Comparison of ENCODE assay signal across 9 cellular contexts in the genomic region with DNA sequence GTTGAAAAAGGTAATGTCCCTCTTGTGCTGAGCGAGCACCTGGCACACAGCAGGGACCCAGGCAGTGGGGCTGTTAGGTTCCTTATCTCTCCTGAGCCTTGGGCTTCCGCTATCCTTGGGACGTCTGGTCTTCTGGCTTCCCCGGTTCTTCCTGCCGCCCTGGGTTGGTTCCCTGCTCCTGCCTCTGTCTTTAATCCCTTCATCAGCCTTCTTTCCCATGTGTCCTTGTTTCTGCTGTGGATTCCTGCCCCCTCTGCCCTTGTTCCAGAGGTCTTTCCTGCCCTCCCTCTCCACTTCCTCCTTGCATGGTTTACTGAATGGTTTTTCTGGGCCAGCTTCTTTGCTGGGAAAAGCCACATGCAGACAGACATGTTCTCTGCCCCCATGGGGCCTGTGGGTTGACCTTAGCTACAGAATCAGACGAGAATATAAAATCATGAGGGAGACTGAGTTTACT. TPM values are rescaled to one million over a fixed set of nuclear protein-coding genes. Genes with fewer than 3 reads are reported as not detected.
DNase-seq lines count a peak whose midpoint lies in the region; ATAC-seq and TF ChIP-seq lines count a peak whose summit lies in the region.
"Had no signal": no experiment of that assay in that cellular context is flagged by ENCODE, and none has a peak within 500 bp of the region (broad histone marks: within the 10 kb centered on the region; RNA-seq: fewer than 3 reads in every experiment).

No MANE protein-coding gene starts in this region.

- DNase-seq in CD1c-positive myeloid dendritic cell (ENCODE audit: extremely low spot score) (peak; percentile 19), mammary epithelial cell (no peak), OCI-M1 (lab: John Stamatoyannopoulos, UW) (no peak), NCI-H524 (lab: John Stamatoyannopoulos, UW) (no peak)
- DNase-seq in naive thymus-derived CD8-positive, alpha-beta T cell, result no peak

- dilution Hi-C loops in mammary epithelial cell (cut with HindIII; ENCODE audit: low sequenced_read_pairs), result no loop called here

- H3K4me1 ChIP-seq in HUES6 (ENCODE audit: control insufficient read depth, insufficient read depth, low read length), result peaks cover 21% of the 10 kb centered on the region; the same call in 1 of the 2 replicates
- peaks cover 31% of the 10 kb centered on the region for H3K4me1 ChIP-seq in mammary epithelial cell (ENCODE audit: insufficient read depth, low read length)

- no peak for ATAC-seq in naive thymus-derived CD8-positive, alpha-beta T cell
- ATAC-seq in HG02623 (IDR thresholded peaks at IDR 0.05; ENCODE audit: unreplicated experiment), result no peak
- ATAC-seq in GM18520 (IDR thresholded peaks at IDR 0.05; ENCODE audit: unreplicated experiment), result no peak

- BruUV-seq in mammary epithelial cell (replicated peaks; lab: Mats Ljungman, UMichigan), result no TSS peak

- H3K9me3 ChIP-seq in HUES6 (ENCODE audit: control insufficient read depth, insufficient read depth, low read depth, low read length) (no peaks in the 10 kb centered on the region), mammary epithelial cell (replicated peaks; ENCODE audit: insufficient read depth, low read length) (no peaks in the 10 kb centered on the region)
- H3K9me3 ChIP-seq: HAP-1 had no signal

- H3K36me3 Mint-ChIP-seq in naive thymus-derived CD8-positive, alpha-beta T cell, result peaks cover 2 to 57% (median 4%) of the 10 kb centered on the region in 3 donors

- H3K36me3 ChIP-seq in HUES6 (ENCODE audit: control insufficient read depth, insufficient read depth, low read length), result peaks cover 54% of the 10 kb centered on the region
- peaks cover 7% of the 10 kb centered on the region for H3K36me3 ChIP-seq in mammary epithelial cell (ENCODE audit: insufficient read depth, low read length)

- H3K27ac ChIP-seq in HUES6 (ENCODE audit: low read depth, low read length) (no peak overlapping the region), mammary epithelial cell (ENCODE audit: insufficient read depth, low read depth, low read length) (no peak overlapping the region)

- no peaks in the 10 kb centered on the region for H3K9me3 Mint-ChIP-seq in naive thymus-derived CD8-positive, alpha-beta T cell

- H3K27me3 ChIP-seq in HUES6 (ENCODE audit: control insufficient read depth, insufficient read depth, low read length) (no peaks in the 10 kb centered on the region), mammary epithelial cell (ENCODE audit: insufficient read depth, low read length) (no peaks in the 10 kb centered on the region)

- no peaks in the 10 kb centered on the region for H3K27me3 Mint-ChIP-seq in naive thymus-derived CD8-positive, alpha-beta T cell

- POLR2A ChIA-PET in naive thymus-derived CD8-positive, alpha-beta T cell (lab: Charles Lee), result no interaction called here

- peak overlapping the region in 9 of 10 donors; percentile 54 to 98 (median 71) for H3K4me3 Mint-ChIP-seq in naive thymus-derived CD8-positive, alpha-beta T cell

- CTCF ChIA-PET in mammary epithelial cell (lab: Charles Lee; ENCODE audit: low non-redundant PET), result no interaction called here

- intact Hi-C loops in mammary epithelial cell (cut with micrococcal nuclease), result no loop called here

- TF ChIP-seq CTCF in mammary epithelial cell (conservative IDR thresholded peaks at IDR 0.05 in 1 of 2, IDR thresholded peaks at IDR 0.05 in 1 of 2; ENCODE audit: extremely low read depth in 1 of 2, insufficient read depth in 1 of 2, low read depth in 1 of 2, low read length in 2 of 2), result no peak

- H3K4me3 ChIP-seq in HUES6 (ENCODE audit: low read depth, low read length) (no peak overlapping the region), mammary epithelial cell (replicated peaks in 1 of 3; ENCODE audit: insufficient read depth in 1 of 3, low read depth in 2 of 3, low read length in 3 of 3) (no peak overlapping the region)
- H3K4me3 ChIP-seq: HAP-1 had no signal

- peaks cover 94% of the 10 kb centered on the region for H3K79me2 ChIP-seq in mammary epithelial cell (ENCODE audit: insufficient read depth, low read length)

- H3K4me1 Mint-ChIP-seq in naive thymus-derived CD8-positive, alpha-beta T cell, result peaks cover 34 to 71% (median 66%) of the 10 kb centered on the region in 4 donors

- WGBS in mammary epithelial cell (ENCODE audit: low coverage, missing lambda C conversion rate), result 77% methylated on average over 6 of the region's 6 CpGs

- H2AFZ ChIP-seq in mammary epithelial cell (ENCODE audit: low read depth, low read length), result no peak overlapping the region

- no peaks in the 10 kb centered on the region for H4K20me1 ChIP-seq in mammary epithelial cell (ENCODE audit: insufficient read depth, low read length)

- H3K27ac Mint-ChIP-seq in naive thymus-derived CD8-positive, alpha-beta T cell, result peak overlapping the region in 7 of 10 donors; percentile 22 to 84 (median 69)

- peak overlapping the region; percentile 87 for H3K4me2 ChIP-seq in mammary epithelial cell (ENCODE audit: insufficient read depth, low read depth, low read length)

- H3K9ac ChIP-seq in HUES6 (ENCODE audit: low read length), result peak overlapping the region; percentile 13
- H3K9ac ChIP-seq in mammary epithelial cell (ENCODE audit: insufficient read depth, low read length), result no peak overlapping the region

- in situ Hi-C loops in mammary epithelial cell (cut with MboI; ENCODE audit: low sequenced_read_pairs in 2 of 2), result no loop called here

RNA-seq across cellular contexts. Expression of gene EPN1, which starts 2.6 kb away (rescaled TPM):
- 100 to 1,000 TPM in 1 of 2 donors, 10 to 100 TPM in 1; 47.0 to 135 TPM for total RNA-seq in mammary epithelial cell
- polyA plus RNA-seq in mammary epithelial cell, result 83.2 TPM
- 19.4 TPM for polyA minus RNA-seq in mammary epithelial cell
- total RNA-seq in naive thymus-derived CD8-positive, alpha-beta T cell, result 10 to 100 TPM; 49.5 to 52.2 TPM
- 10 to 100 TPM in 1 of 3 donors, 1 to 10 TPM in 2; 5.5 to 15.8 (median 7.5) TPM for polyA plus RNA-seq in naive thymus-derived CD8-positive, alpha-beta T cell

RNA-seq across cellular contexts. Expression of gene U2AF2, which starts 22.8 kb away (rescaled TPM):
- 100 to 1,000 TPM in 1 of 2 donors, 10 to 100 TPM in 1; 71.3 to 219 TPM for total RNA-seq in mammary epithelial cell
- 92.2 TPM for polyA plus RNA-seq in mammary epithelial cell
- polyA minus RNA-seq in mammary epithelial cell, result 122 TPM
- total RNA-seq in naive thymus-derived CD8-positive, alpha-beta T cell, result 100 to 1,000 TPM; 284 to 289 TPM
- polyA plus RNA-seq in naive thymus-derived CD8-positive, alpha-beta T cell, result 10 to 100 TPM in 1 of 3 donors, 1 to 10 TPM in 2; 6.6 to 10.6 (median 8.1) TPM

RNA-seq across cellular contexts. Expression of gene CCDC106, which starts 29.6 kb away (rescaled TPM):
- 1 to 10 TPM; 5.5 to 7.0 TPM for total RNA-seq in mammary epithelial cell
- polyA plus RNA-seq in mammary epithelial cell, result 2.0 TPM
- polyA minus RNA-seq in mammary epithelial cell, result 0.31 TPM
- total RNA-seq in naive thymus-derived CD8-positive, alpha-beta T cell, result 1 to 10 TPM; 5.3 to 8.3 TPM
- 1 to 10 TPM; 2.6 to 4.4 (median 4.3) TPM for polyA plus RNA-seq in naive thymus-derived CD8-positive, alpha-beta T cell

RNA-seq across cellular contexts. Expression of gene ZNF581, which starts 34.2 kb away (rescaled TPM):
- total RNA-seq in mammary epithelial cell, result 10 to 100 TPM; 19.8 to 30.4 TPM
- 18.4 TPM for polyA plus RNA-seq in mammary epithelial cell
- 13.3 TPM for polyA minus RNA-seq in mammary epithelial cell
- 10 to 100 TPM; 33.8 to 36.3 TPM for total RNA-seq in naive thymus-derived CD8-positive, alpha-beta T cell
- polyA plus RNA-seq in naive thymus-derived CD8-positive, alpha-beta T cell, result 10 to 100 TPM; 21.2 to 35.9 (median 34.9) TPM

RNA-seq across cellular contexts. Expression of gene ZNF580, which starts 36.8 kb away (rescaled TPM):
- total RNA-seq in mammary epithelial cell, result 10 to 100 TPM in 1 of 2 donors, 1 to 10 TPM in 1; 7.5 to 30.1 TPM
- 6.7 TPM for polyA plus RNA-seq in mammary epithelial cell
- polyA minus RNA-seq in mammary epithelial cell, result 42.1 TPM
- total RNA-seq in naive thymus-derived CD8-positive, alpha-beta T cell, result 100 to 1,000 TPM; 110 to 111 TPM
- 10 to 100 TPM; 15.3 to 21.7 (median 20.3) TPM for polyA plus RNA-seq in naive thymus-derived CD8-positive, alpha-beta T cell
